In the genomic region with DNA sequence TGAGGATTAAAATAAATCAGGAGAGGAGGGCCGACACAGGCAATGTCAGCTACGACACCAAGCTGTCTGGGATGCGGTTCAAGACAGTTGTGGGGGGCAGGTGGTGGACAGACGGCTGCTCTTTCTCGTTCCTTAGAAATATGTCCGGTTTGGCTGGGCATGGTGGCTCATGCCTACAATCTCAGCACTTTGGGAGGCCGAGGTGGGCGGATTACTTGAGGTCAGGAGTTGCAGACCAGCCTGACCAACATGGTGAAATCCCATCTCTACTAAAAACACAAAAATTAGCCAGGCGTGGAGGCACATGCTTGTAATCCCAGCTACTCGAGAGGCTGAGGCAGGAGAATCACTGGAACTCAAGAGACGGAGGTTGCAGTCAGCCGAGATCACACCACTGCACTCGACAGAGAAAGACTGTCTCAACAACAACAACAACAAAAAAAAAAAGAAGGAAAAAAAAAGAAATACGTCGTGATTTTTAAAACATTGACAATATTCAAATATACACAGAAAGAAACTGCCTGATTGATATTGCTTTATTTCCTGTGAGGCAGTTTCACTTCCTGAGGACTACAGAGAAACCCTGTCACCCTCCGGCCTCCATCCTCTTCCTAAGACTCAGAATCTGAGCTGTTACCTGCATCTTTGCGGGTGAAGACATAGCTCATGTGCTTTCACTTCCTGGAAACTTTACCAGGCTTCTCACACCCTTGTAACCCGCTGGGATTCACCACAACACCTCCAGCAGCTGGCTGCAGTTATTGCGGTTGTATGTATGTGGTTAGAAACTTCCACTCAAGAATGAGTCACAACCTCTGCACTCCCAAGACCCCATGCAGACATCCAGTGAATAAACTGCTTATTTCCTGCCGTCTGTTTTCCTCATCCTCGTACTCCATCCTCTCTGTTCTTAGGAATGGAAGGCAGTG, we compare ENCODE assay signal across 9 cellular contexts.
DNase-seq lines count a peak whose midpoint lies in the region; ATAC-seq and TF ChIP-seq lines count a peak whose summit lies in the region.
"Had no signal": no experiment of that assay in that cellular context is flagged by ENCODE, and none has a peak within 500 bp of the region (broad histone marks: within the 10 kb centered on the region; RNA-seq: fewer than 3 reads in every experiment).

No MANE protein-coding gene starts in this region.

- H3K9me3 ChIP-seq in ovary: no peaks in the 10 kb centered on the region
- H3K9me3 ChIP-seq: body of pancreas had no signal

- H3K4me1 ChIP-seq in ovary (ENCODE audit: insufficient read depth): no peaks in the 10 kb centered on the region
- H3K4me1 ChIP-seq: body of pancreas had no signal

- ATAC-seq in GM21825 (IDR thresholded peaks at IDR 0.05; ENCODE audit: unreplicated experiment): peak; percentile 71
- ATAC-seq: body of pancreas had no signal

- TF ChIP-seq EP300 in ovary (IDR thresholded peaks at IDR 0.05): no peak

- WGBS in ovary, 3 donors: 85 to 89% (median 89%) methylated on average over 21 of the region's 21 CpGs

- no peak for TF ChIP-seq POLR2A in ovary (IDR thresholded peaks at IDR 0.05)

- H3K27ac ChIP-seq in epithelial cell of prostate (no peak overlapping the region), ovary (no peak overlapping the region)
- H3K27ac ChIP-seq: body of pancreas had no signal

- no peak for TF ChIP-seq CTCF in ovary (IDR thresholded peaks at IDR 0.05)

- no peak overlapping the region for H3K4me3 ChIP-seq in ovary
- H3K4me3 ChIP-seq: body of pancreas had no signal

- H3K36me3 ChIP-seq in ovary: no peaks in the 10 kb centered on the region

- no peaks in the 10 kb centered on the region for H3K27me3 ChIP-seq in ovary
- H3K27me3 ChIP-seq: body of pancreas had no signal

- intact Hi-C loops in ovary (cut with DNase I): no loop called here

- DNase-seq in GM03348 (ENCODE audit: low spot score): peak; percentile 72
- DNase-seq in LoVo (ENCODE audit: low spot score): peak; percentile 59
- DNase-seq in activated CD4-positive, alpha-beta T cell treated with anti-CD3 and anti-CD28 coated beads, Interleukin-2, amount 50 U/mL, for 4 hours: peak; percentile 39 to 42
- peak; percentile 58 for DNase-seq in epithelial cell of prostate (ENCODE audit: low read depth, low spot score)
- peak; percentile 35 to 49 for DNase-seq in stimulated activated CD4-positive, alpha-beta T cell treated with anti-CD3 and anti-CD28 coated beads, Interleukin-2, amount 100 ng/mL, for 24 hours
- no peak for DNase-seq in ovary
- no peak for DNase-seq in retina

Comparison
In these comparisons a context has a peak if more than half of its experiments do, and no peak if none do; other contexts are left out.
1. DNase-seq: peak in GM03348 (single experiment), LoVo (single experiment), activated CD4-positive, alpha-beta T cell treated with anti-CD3 and anti-CD28 coated beads, Interleukin-2, amount 50 U/mL, for 4 hours (2 of 2), epithelial cell of prostate (single experiment) and stimulated activated CD4-positive, alpha-beta T cell treated with anti-CD3 and anti-CD28 coated beads, Interleukin-2, amount 100 ng/mL, for 24 hours (2 of 2); none in ovary (0 of 5) and retina (single experiment).